10 cellular contexts compared by ENCODE assay signal in the genomic region with DNA sequence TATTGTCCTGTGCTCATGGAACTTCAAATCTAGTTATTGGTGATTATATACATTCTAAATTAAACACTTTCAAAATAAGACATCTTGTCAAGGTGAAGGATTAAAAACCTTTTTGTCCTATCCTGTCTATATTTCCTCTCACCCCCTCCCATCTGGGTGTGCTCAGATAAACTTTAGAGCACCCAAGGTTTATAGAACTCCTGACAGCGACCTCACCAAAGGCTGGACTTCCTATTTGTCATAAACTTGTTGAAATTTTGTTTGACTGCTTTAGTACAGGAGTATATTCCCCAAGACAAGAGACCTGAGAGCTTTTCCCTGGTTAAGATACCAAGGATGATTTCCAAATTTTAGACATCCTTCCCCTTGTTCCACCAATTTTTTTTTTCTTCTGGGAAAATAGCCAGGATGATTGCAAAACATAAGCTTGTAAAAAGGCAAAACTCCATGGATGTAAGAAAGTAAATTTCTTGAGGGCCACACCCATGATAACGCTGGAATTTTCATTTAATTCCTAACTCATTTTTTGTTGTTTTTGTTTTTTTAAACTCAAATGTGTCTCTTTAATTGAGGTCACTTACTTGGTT. TPM values are rescaled to one million over a fixed set of nuclear protein-coding genes. Genes with fewer than 3 reads are reported as not detected.
DNase-seq lines count a peak whose midpoint lies in the region; ATAC-seq and TF ChIP-seq lines count a peak whose summit lies in the region.
"Had no signal": no experiment of that assay in that cellular context is flagged by ENCODE, and none has a peak within 500 bp of the region (broad histone marks: within the 10 kb centered on the region; RNA-seq: fewer than 3 reads in every experiment).

No MANE protein-coding gene starts in this region.

- ATAC-seq in Right ventricle myocardium superior (ENCODE audit: poor library complexity): peak; percentile 67
- peak; percentile 14 for ATAC-seq in lung (ENCODE audit: insufficient read depth, low FRiP score)
- peak; percentile 64 for ATAC-seq in aorta (ENCODE audit: low FRiP score)
- no peak for ATAC-seq in GM18511 (IDR thresholded peaks at IDR 0.05; ENCODE audit: unreplicated experiment)

- H3K4me3 ChIP-seq in right atrium auricular region (no peak overlapping the region), lung (no peak overlapping the region), aorta (ENCODE audit: low read length in 2 of 2) (no peak overlapping the region)

- no peaks in the 10 kb centered on the region for H3K9me3 ChIP-seq in right atrium auricular region
- no peaks in the 10 kb centered on the region for H3K9me3 ChIP-seq in lung (ENCODE audit: control insufficient read depth in 2 of 2, insufficient read depth in 1 of 2, low read length in 1 of 2)
- H3K9me3 ChIP-seq in aorta (ENCODE audit: control insufficient read depth, low read length): no peaks in the 10 kb centered on the region

- H3K27me3 ChIP-seq in right atrium auricular region: no peaks in the 10 kb centered on the region
- H3K27me3 ChIP-seq in lung (ENCODE audit: control insufficient read depth, insufficient read depth): no peaks in the 10 kb centered on the region
- H3K27me3 ChIP-seq in aorta (ENCODE audit: control insufficient read depth in 1 of 2, insufficient read depth in 2 of 2, low read length in 1 of 2): no peaks in the 10 kb centered on the region

- H3K4me1 ChIP-seq in right atrium auricular region (peaks cover 0 to 29% of the 10 kb centered on the region in 2 donors), lung (ENCODE audit: control insufficient read depth in 2 of 2, insufficient read depth in 2 of 2, low read length in 2 of 2) (peaks cover 6 to 9% of the 10 kb centered on the region in 2 donors), aorta (ENCODE audit: control insufficient read depth in 1 of 2, insufficient read depth in 2 of 2, low read length in 2 of 2) (peaks cover 14 to 18% of the 10 kb centered on the region in 2 donors)

- 37 to 57% methylated on average over 2 of the region's 2 CpGs for WGBS in lung, 2 donors
- 38 to 40% methylated on average over 2 of the region's 2 CpGs for WGBS in aorta, 2 donors

- DNase-seq in Right ventricle myocardium superior: no peak
- no peak for DNase-seq in right atrium auricular region (ENCODE audit: low spot score)
- no peak for DNase-seq in caudate nucleus (lab: John Stamatoyannopoulos, UW)
- DNase-seq in lung (ENCODE audit: low spot score): no peak
- no peak for DNase-seq in aorta
- no peak for DNase-seq in NCI-H1105 treated with DMSO at 0.1 percent for 48 hours (lab: John Stamatoyannopoulos, UW)
- DNase-seq in NCI-H2029 (lab: John Stamatoyannopoulos, UW): no peak
- DNase-seq: activated CD4-positive, alpha-beta T cell treated with anti-CD3 and anti-CD28 coated beads, Interleukin-2, amount 50 U/mL, for 4 hours; NCI-H1436 had no signal

- intact Hi-C loops in Right ventricle myocardium superior (cut with DNase I): no loop called here
- intact Hi-C loops in aorta (cut with DNase I): loop anchor here in 1 of 2 donors (5.0 kb wide), 1 partner anchor 45 kb away; no protein-coding TSS in a partner anchor

- peak overlapping the region in 1 of 2 donors; percentile 71 for H3K27ac ChIP-seq in right atrium auricular region
- peak overlapping the region; percentile 37 for H3K27ac ChIP-seq in caudate nucleus (ENCODE audit: low read depth, low read length)
- peak overlapping the region in 1 of 2 donors; percentile 33 for H3K27ac ChIP-seq in lung (ENCODE audit: low read depth in 1 of 2, low read length in 1 of 2)
- H3K27ac ChIP-seq in aorta (ENCODE audit: low read depth in 1 of 2, low read length in 2 of 2): peak overlapping the region in 1 of 2 donors; percentile 71

- H3K36me3 ChIP-seq in right atrium auricular region (no peaks in the 10 kb centered on the region), lung (ENCODE audit: control insufficient read depth in 2 of 2, insufficient read depth in 2 of 2, low read length in 2 of 2) (no peaks in the 10 kb centered on the region), aorta (ENCODE audit: control insufficient read depth in 1 of 2, insufficient read depth in 2 of 2, low read length in 1 of 2) (no peaks in the 10 kb centered on the region)

- TF ChIP-seq CTCF in right atrium auricular region (IDR thresholded peaks at IDR 0.05) (no peak), lung (IDR thresholded peaks at IDR 0.05; ENCODE audit: control extremely low read depth, extremely low read depth) (no peak)

RNA-seq across cellular contexts. Expression of gene CARMIL1, which starts 33.0 kb away (rescaled TPM):
- total RNA-seq in Right ventricle myocardium superior (3.4 TPM), right atrium auricular region (10 to 100 TPM in 1 of 2 donors, 1 to 10 TPM in 1; 7.9 to 29.4 TPM), lung (10 to 100 TPM; 36.5 to 38.3 TPM), aorta (10 to 100 TPM; 32.2 to 33.9 TPM)
- polyA plus RNA-seq in lung (10 to 100 TPM in 1 of 2 donors, 1 to 10 TPM in 1; 8.0 to 33.3 TPM), aorta (10 to 100 TPM; 22.3 to 30.9 TPM)
